Comparison of ENCODE assay signal across 8 cellular contexts in the genomic region with DNA sequence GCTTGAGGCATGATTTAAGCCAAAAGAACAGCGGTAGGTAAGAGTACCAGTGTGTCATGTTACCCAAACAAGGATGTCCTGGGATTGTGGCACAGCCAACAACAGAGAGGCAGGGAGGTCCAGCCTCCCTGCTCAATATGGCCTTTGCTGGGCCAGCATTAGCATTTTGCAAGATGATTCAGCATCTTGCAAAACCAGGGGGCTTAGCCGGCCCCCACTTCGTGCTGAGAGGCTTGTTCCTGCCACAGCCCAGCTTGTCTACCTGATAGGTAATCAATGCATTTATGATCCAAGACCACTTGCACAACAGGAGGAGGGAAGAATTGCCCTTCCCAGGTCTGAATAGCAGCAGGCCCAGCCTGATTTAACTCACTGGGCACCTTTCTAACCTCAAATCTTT.
"Had no signal": no experiment of that assay in that cellular context is flagged by ENCODE, and none has a peak within 500 bp of the region (broad histone marks: within the 10 kb centered on the region; RNA-seq: fewer than 3 reads in every experiment).

No MANE protein-coding gene starts in this region.

- DNase-seq: GM23248, GOT3, H9, HCEC 1CT, IMR-90 had no signal

- H2AFZ ChIP-seq: GM23248 had no signal

- ATAC-seq: K562 had no signal

- FAIRE-seq: H54, HTR-8/SVneo, K562 had no signal

- H3K4me3 ChIP-seq: GM23248, K562 had no signal

- H3K9ac ChIP-seq: GM23248 had no signal

- H3K27ac ChIP-seq: GM23248 had no signal
